ENCODE assay signal across 16 cellular contexts in genomic region chr7:3294432-3295100, GRCh38. TPM values are rescaled to one million over a fixed set of nuclear protein-coding genes. Genes with fewer than 3 reads are reported as not detected.
DNase-seq lines count a peak whose midpoint lies in the region; ATAC-seq lines count a peak whose summit lies in the region.
"Had no signal": no experiment of that assay in that cellular context is flagged by ENCODE, and none has a peak within 500 bp of the region (broad histone marks: within the 10 kb centered on the region; RNA-seq: fewer than 3 reads in every experiment).

No MANE protein-coding gene starts in this region.

- DNase-seq in DMS153 (lab: John Stamatoyannopoulos, UW) (peak; percentile 96), NCI-H146 treated with DMSO at 0.1 percent for 48 hours (lab: John Stamatoyannopoulos, UW; ENCODE audit: unreplicated experiment) (peak; percentile 93), NCI-H774 (lab: John Stamatoyannopoulos, UW) (peak; percentile 87), left colon (peak; percentile 36 to 61), NCI-H1048 (lab: John Stamatoyannopoulos, UW) (no peak)
- DNase-seq in stimulated activated CD4-positive, alpha-beta T cell treated with anti-CD3 and anti-CD28 coated beads, Interleukin-4, amount 100 ng/mL, for 1 hour = no peak
- DNase-seq: activated CD8-positive, alpha-beta memory T cell treated with anti-CD3 and anti-CD28 coated beads for 24 hours; activated naive CD4-positive, alpha-beta T cell; brain microvascular endothelial cell; DND-41; NCI-H1694 treated with DMSO at 0.1 percent for 48 hours; SIG-M5; spleen; tibial artery had no signal

- ATAC-seq in left colon = peak; percentile 98
- no peak for ATAC-seq in HG02623 (IDR thresholded peaks at IDR 0.05; ENCODE audit: unreplicated experiment)
- no peak for ATAC-seq in GM19455 (IDR thresholded peaks at IDR 0.05; ENCODE audit: unreplicated experiment)

- intact Hi-C loops in left colon (cut with DNase I, micrococcal nuclease) = no loop called here

RNA-seq across cellular contexts. Expression of gene SDK1, which starts 6.5 kb away (rescaled TPM):
- 1 to 10 TPM; 3.4 to 5.8 TPM for total RNA-seq in left colon

Comparison
In these comparisons a context has a peak if more than half of its experiments do, and no peak if none do; other contexts are left out.
1. DNase-seq: peak in DMS153 (single experiment), NCI-H146 treated with DMSO at 0.1 percent for 48 hours (single experiment), NCI-H774 (single experiment) and left colon (2 of 2); none in stimulated activated CD4-positive, alpha-beta T cell treated with anti-CD3 and anti-CD28 coated beads, Interleukin-4, amount 100 ng/mL, for 1 hour (single experiment) and NCI-H1048 (single experiment).